In the genomic region with DNA sequence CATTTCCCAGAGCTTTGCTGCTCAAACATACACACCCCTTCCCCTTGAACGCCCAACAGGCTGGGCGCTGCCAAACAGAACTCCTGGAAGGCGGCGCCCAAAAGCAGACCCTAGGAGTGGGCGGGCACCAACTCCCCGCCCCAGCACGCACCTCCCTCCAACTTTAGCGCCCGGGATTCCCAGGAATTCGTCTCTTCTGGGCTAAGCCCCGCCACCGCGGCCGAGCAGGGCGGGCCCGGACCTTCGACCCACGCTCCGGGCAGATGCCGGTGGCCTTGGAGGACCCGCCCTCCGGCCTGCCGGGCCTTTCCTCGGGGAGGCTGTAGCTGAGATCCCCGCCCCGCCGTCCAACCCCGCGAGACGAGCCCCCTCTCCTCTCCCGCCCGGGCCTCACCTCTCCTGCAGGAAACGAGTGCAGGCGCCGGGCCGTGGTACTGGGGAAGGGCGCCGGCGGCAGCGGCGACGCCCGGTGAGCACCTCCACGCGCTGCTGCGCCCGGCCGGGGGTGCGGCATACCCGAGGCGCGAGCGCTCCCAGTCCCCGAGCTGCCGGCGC, we compare ENCODE assay signal across 8 cellular contexts. TPM values are rescaled to one million over a fixed set of nuclear protein-coding genes. Genes with fewer than 3 reads are reported as not detected.
DNase-seq lines count a peak whose midpoint lies in the region; ATAC-seq and TF ChIP-seq lines count a peak whose summit lies in the region.

No MANE protein-coding gene starts in this region.

- ATAC-seq in GM21528 (IDR thresholded peaks at IDR 0.05; ENCODE audit: low FRiP score, unreplicated experiment): peak; percentile 54

- DNase-seq in NK-92 treated with Interleukin-12 subunit alpha and Interleukin-12 subunit beta, amount 100 ng/mL, for 24 hours (lab: John Stamatoyannopoulos, UW): peak; percentile 47
- DNase-seq in NK-92 (lab: John Stamatoyannopoulos, UW; ENCODE audit: unreplicated experiment) (no peak), OCI-M1 (lab: John Stamatoyannopoulos, UW) (peak; percentile 86), astrocyte of the hippocampus (ENCODE audit: low read depth, low spot score) (peak; percentile 89), hepatic stellate cell (ENCODE audit: low spot score) (peak; percentile 71), prostate gland (ENCODE audit: low spot score) (peak; percentile 45)

- H3K9me3 ChIP-seq in HUES48 (ENCODE audit: control insufficient read depth, insufficient read depth, low read length): no peaks in the 10 kb centered on the region
- no peaks in the 10 kb centered on the region for H3K9me3 ChIP-seq in prostate gland

- no peak for TF ChIP-seq CTCF in prostate gland (IDR thresholded peaks at IDR 0.05)

- WGBS in prostate gland: 0% methylated on average over 44 of the region's 56 CpGs

- H3K27me3 ChIP-seq in HUES48 (ENCODE audit: control insufficient read depth, insufficient read depth, low read length): no peaks in the 10 kb centered on the region
- H3K27me3 ChIP-seq in prostate gland (replicated peaks; ENCODE audit: insufficient read depth): no peaks in the 10 kb centered on the region

- no peak for TF ChIP-seq POLR2A in prostate gland (IDR thresholded peaks at IDR 0.05)

- H3K4me1 ChIP-seq in HUES48 (ENCODE audit: control insufficient read depth, insufficient read depth, low read length) (peaks cover 21% of the 10 kb centered on the region; the same call in 1 of the 2 replicates), prostate gland (replicated peaks) (no peaks in the 10 kb centered on the region)

- peak overlapping the region; percentile 87 for H3K9ac ChIP-seq in HUES48 (ENCODE audit: low read depth, low read length)

- intact Hi-C loops in prostate gland (cut with DNase I): no loop called here

- H3K4me3 ChIP-seq in HUES48 (ENCODE audit: low read depth, low read length): peak overlapping the region; percentile 83
- peak overlapping the region; percentile 94 to 98 for H3K4me3 ChIP-seq in prostate gland

- H3K27ac ChIP-seq in HUES48 (ENCODE audit: low read depth, low read length) (peak overlapping the region; percentile 99), prostate gland (peak overlapping the region; percentile 95 to 96)

- peaks cover 10% of the 10 kb centered on the region; the same call in 1 of the 2 replicates for H3K36me3 ChIP-seq in HUES48 (ENCODE audit: control insufficient read depth, insufficient read depth, low read length)
- no peaks in the 10 kb centered on the region for H3K36me3 ChIP-seq in prostate gland

RNA-seq across cellular contexts. Expression of gene MCUR1, which starts 0.7 kb away (rescaled TPM):
- total RNA-seq in prostate gland: 10 to 100 TPM; 13.7 to 16.8 TPM
